ENCODE assay signal across 13 cellular contexts in genomic region chr1:170586321-170586855, GRCh38. TPM values are rescaled to one million over a fixed set of nuclear protein-coding genes. Genes with fewer than 3 reads are reported as not detected.
DNase-seq lines count a peak whose midpoint lies in the region; ATAC-seq, FAIRE-seq and TF ChIP-seq lines count a peak whose summit lies in the region.
"Had no signal": no experiment of that assay in that cellular context is flagged by ENCODE, and none has a peak within 500 bp of the region (broad histone marks: within the 10 kb centered on the region; RNA-seq: fewer than 3 reads in every experiment).

No MANE protein-coding gene starts in this region.

- H3K9ac ChIP-seq in astrocyte (ENCODE audit: low read length) = peak overlapping the region; percentile 30

- peak; percentile 49 for FAIRE-seq in astrocyte (lab: Jason Lieb, UNC)
- FAIRE-seq: islet of Langerhans had no signal

- H3K9me3 ChIP-seq in astrocyte (ENCODE audit: insufficient read depth, low read depth, low read length) (no peaks in the 10 kb centered on the region), heart right ventricle (no peaks in the 10 kb centered on the region)

- peaks cover 7% of the 10 kb centered on the region for H3K27me3 Mint-ChIP-seq in astrocyte (ENCODE audit: low read depth, unreplicated experiment)

- H3K36me3 Mint-ChIP-seq in astrocyte (ENCODE audit: low read depth, unreplicated experiment) = no peaks in the 10 kb centered on the region

- no peak for TF ChIP-seq CTCF in astrocyte (IDR thresholded peaks at IDR 0.05; ENCODE audit: insufficient read depth, low read depth, low read length)
- TF ChIP-seq CTCF in heart right ventricle (IDR thresholded peaks at IDR 0.05) = no peak

- peak; percentile 57 for DNase-seq in ELF-1 (ENCODE audit: low read depth, low spot score)
- DNase-seq in astrocyte (ENCODE audit: low read depth) = peak; percentile 59
- peak in 1 of 2 donors; percentile 17 for DNase-seq in heart right ventricle
- peak; percentile 42 for DNase-seq in renal cortical epithelial cell (ENCODE audit: low read depth)
- no peak for DNase-seq in NCI-H2029 (lab: John Stamatoyannopoulos, UW)
- DNase-seq: activated T-cell treated with anti-CD3 and anti-CD28 coated beads for 4 hours; CD4-positive, alpha-beta T cell; NCI-H1694 treated with DMSO at 0.1 percent for 48 hours had no signal

- peaks cover 2% of the 10 kb centered on the region for H3K4me1 Mint-ChIP-seq in astrocyte (ENCODE audit: low read depth, unreplicated experiment)

- intact Hi-C loops in heart right ventricle (cut with DNase I) = loop anchor here in 1 of 10 donors (5.0 kb wide), 1 partner anchor 76 kb away; the partner anchor contains the start of gene PRRX1

- H3K4me1 ChIP-seq in astrocyte (ENCODE audit: insufficient read depth, low read length) (peaks cover 8% of the 10 kb centered on the region), heart right ventricle (peaks cover 0 to 14% (median 0%) of the 10 kb centered on the region in 9 donors)

- H2AFZ ChIP-seq in astrocyte (ENCODE audit: low read depth, low read length) = peak overlapping the region; percentile 62

- no peak overlapping the region for H3K27ac ChIP-seq in astrocyte (ENCODE audit: low read depth, low read length)
- peak overlapping the region in 7 of 10 donors; percentile 22 to 66 (median 53) for H3K27ac ChIP-seq in heart right ventricle

- H3K4me3 ChIP-seq in astrocyte (ENCODE audit: insufficient read depth, low read depth, low read length) (peak overlapping the region; percentile 39), heart right ventricle (peak overlapping the region in 3 of 10 donors; percentile 10 to 28 (median 11))

- peak in 6 of 8 donors; percentile 34 to 76 (median 59) for ATAC-seq in heart right ventricle
- no peak for ATAC-seq in HG03045 (IDR thresholded peaks at IDR 0.05; ENCODE audit: unreplicated experiment)
- no peak for ATAC-seq in GM18511 (IDR thresholded peaks at IDR 0.05; ENCODE audit: unreplicated experiment)
- no peak for ATAC-seq in HG03095 (IDR thresholded peaks at IDR 0.05; ENCODE audit: unreplicated experiment)

- no peak overlapping the region for H3K4me3 Mint-ChIP-seq in astrocyte (ENCODE audit: unreplicated experiment)
- H3K4me3 Mint-ChIP-seq: CD4-positive, alpha-beta T cell had no signal

- no peaks in the 10 kb centered on the region for H4K20me1 ChIP-seq in astrocyte (ENCODE audit: insufficient read depth, low read length)

- no peaks in the 10 kb centered on the region for H3K36me3 ChIP-seq in astrocyte (ENCODE audit: insufficient read depth, low read length)
- H3K36me3 ChIP-seq in heart right ventricle = no peaks in the 10 kb centered on the region

- no peaks in the 10 kb centered on the region for H3K9me3 Mint-ChIP-seq in astrocyte (ENCODE audit: unreplicated experiment)
- H3K9me3 Mint-ChIP-seq: CD4-positive, alpha-beta T cell; dendritic cell treated with granulocyte-macrophage colony-stimulating factor and Interleukin-4, amounts not matched to agents 40 ng/mL and 50 ng/mL, for 4 days had no signal

- H3K27me3 ChIP-seq in astrocyte (ENCODE audit: insufficient read depth, low read length) = no peaks in the 10 kb centered on the region
- no peaks in the 10 kb centered on the region for H3K27me3 ChIP-seq in heart right ventricle

- peak overlapping the region; percentile 79 for H3K4me2 ChIP-seq in astrocyte (ENCODE audit: low read length)

- no peak overlapping the region for H3K27ac Mint-ChIP-seq in astrocyte (ENCODE audit: unreplicated experiment)
- H3K27ac Mint-ChIP-seq: CD4-positive, alpha-beta T cell; dendritic cell treated with granulocyte-macrophage colony-stimulating factor and Interleukin-4, amounts not matched to agents 40 ng/mL and 50 ng/mL, for 4 days had no signal

- WGBS in heart right ventricle, 2 donors = 74 to 78% methylated on average over 4 of the region's 4 CpGs

- H3K79me2 ChIP-seq in astrocyte (ENCODE audit: insufficient read depth, low read length) = no peaks in the 10 kb centered on the region

RNA-seq across cellular contexts. Expression of gene GORAB, which starts 54.4 kb away (rescaled TPM):
- total RNA-seq in astrocyte (11.2 and 16.4 TPM in 2 replicates), heart right ventricle (10 to 100 TPM in 3 of 10 donors, 1 to 10 TPM in 7; 5.6 to 14.4 (median 9.4) TPM), renal cortical epithelial cell (9.7 and 16.3 TPM in 2 replicates)
- 10 to 100 TPM in 1 of 2 donors, 1 to 10 TPM in 1; 6.9 to 14.0 TPM for polyA plus RNA-seq in heart right ventricle

Comparison
In these comparisons a context has a peak if more than half of its experiments do, and no peak if none do; other contexts are left out.
1. ATAC-seq: peak in heart right ventricle (6 of 8); none in HG03045 (single experiment), GM18511 (single experiment) and HG03095 (single experiment).